Comparison of ENCODE assay signal across 23 cellular contexts in genomic region chr17:29510953-29511352, GRCh38. TPM values are rescaled to one million over a fixed set of nuclear protein-coding genes. Genes with fewer than 3 reads are reported as not detected.
DNase-seq lines count a peak whose midpoint lies in the region; ATAC-seq, FAIRE-seq and TF ChIP-seq lines count a peak whose summit lies in the region.
"Had no signal": no experiment of that assay in that cellular context is flagged by ENCODE, and none has a peak within 500 bp of the region (broad histone marks: within the 10 kb centered on the region; RNA-seq: fewer than 3 reads in every experiment).

No MANE protein-coding gene starts in this region.

- peak overlapping the region in 1 of 3 experiments; percentile 9 for H3K4me3 ChIP-seq in endothelial cell of umbilical vein (replicated peaks in 1 of 3; ENCODE audit: insufficient read depth in 1 of 3, low read depth in 1 of 3, low read length in 3 of 3)
- H3K4me3 ChIP-seq in heart right ventricle: no peak overlapping the region
- H3K4me3 ChIP-seq in gastroesophageal sphincter: no peak overlapping the region
- H3K4me3 ChIP-seq: BLaER1 treated with 17β-estradiol and CSF1 and Interleukin-3, amounts not matched to agents 10 nM and 100 nM had no signal

- no peak overlapping the region for H3K9ac ChIP-seq in endothelial cell of umbilical vein (replicated peaks; ENCODE audit: extremely low read depth, insufficient read depth, low read length)
- H3K9ac ChIP-seq: BLaER1 treated with 17β-estradiol and CSF1 and Interleukin-3, amounts not matched to agents 10 nM and 100 nM had no signal

- peak overlapping the region; percentile 48 for H3K4me2 ChIP-seq in endothelial cell of umbilical vein (ENCODE audit: insufficient read depth, low read length)
- H3K4me2 ChIP-seq: BLaER1 treated with 17β-estradiol and CSF1 and Interleukin-3, amounts not matched to agents 10 nM and 100 nM had no signal

- intact Hi-C loops in endothelial cell of umbilical vein (cut with micrococcal nuclease): no loop called here
- intact Hi-C loops in heart right ventricle (cut with DNase I): no loop called here

- H3K36me3 Mint-ChIP-seq in activated T-cell treated with anti-CD3 and anti-CD28 coated beads, Interleukin-2, amount 50 U/mL, for 24 hours (ENCODE audit: low read depth): peaks cover 68% of the 10 kb centered on the region
- H3K36me3 Mint-ChIP-seq in activated T-cell treated with anti-CD3 and anti-CD28 coated beads, Interleukin-2, amount 50 U/mL, for 72 hours (ENCODE audit: insufficient read depth in 2 of 2): peaks cover 0 to 11% of the 10 kb centered on the region in 2 donors
- peaks cover 21% of the 10 kb centered on the region for H3K36me3 Mint-ChIP-seq in progenitor cell of endocrine pancreas (ENCODE audit: insufficient read depth)

- POLR2A ChIA-PET in endothelial cell of umbilical vein (lab: Charles Lee): no interaction called here

- DNase-seq in activated T-cell treated with anti-CD3 and anti-CD28 coated beads, Interleukin-2, amount 50 U/mL, for 24 hours: no peak
- no peak for DNase-seq in activated T-cell treated with anti-CD3 and anti-CD28 coated beads, Interleukin-2, amount 50 U/mL, for 72 hours
- DNase-seq in RKO (ENCODE audit: low spot score) (peak; percentile 8), endothelial cell of umbilical vein (ENCODE audit: low read depth, low spot score) (peak; percentile 43), progenitor cell of endocrine pancreas (ENCODE audit: low spot score, unreplicated experiment) (no peak), C1 segment of cervical spinal cord (lab: John Stamatoyannopoulos, UW) (no peak), heart right ventricle (no peak)
- DNase-seq: ACHN; AML-193; BE2C; Caco-2; CD8-positive, alpha-beta T cell; DMS153; DND-41; GF-D8; H7; HCEC 1CT had no signal

- no peaks in the 10 kb centered on the region for H3K9me3 Mint-ChIP-seq in activated T-cell treated with anti-CD3 and anti-CD28 coated beads, Interleukin-2, amount 50 U/mL, for 24 hours
- no peaks in the 10 kb centered on the region for H3K9me3 Mint-ChIP-seq in activated T-cell treated with anti-CD3 and anti-CD28 coated beads, Interleukin-2, amount 50 U/mL, for 72 hours
- no peaks in the 10 kb centered on the region for H3K9me3 Mint-ChIP-seq in progenitor cell of endocrine pancreas (ENCODE audit: low read depth)
- H3K9me3 Mint-ChIP-seq: CD8-positive, alpha-beta T cell had no signal

- H3K9me3 ChIP-seq in endothelial cell of umbilical vein (replicated peaks; ENCODE audit: control insufficient read depth, insufficient read depth, low read length) (no peaks in the 10 kb centered on the region), heart right ventricle (no peaks in the 10 kb centered on the region), gastroesophageal sphincter (no peaks in the 10 kb centered on the region)
- H3K9me3 ChIP-seq: BE2C; BLaER1 treated with 17β-estradiol and CSF1 and Interleukin-3, amounts not matched to agents 10 nM and 100 nM; Caco-2 had no signal

- no peaks in the 10 kb centered on the region for H3K27me3 Mint-ChIP-seq in activated T-cell treated with anti-CD3 and anti-CD28 coated beads, Interleukin-2, amount 50 U/mL, for 24 hours
- H3K27me3 Mint-ChIP-seq in activated T-cell treated with anti-CD3 and anti-CD28 coated beads, Interleukin-2, amount 50 U/mL, for 72 hours (ENCODE audit: low read depth): no peaks in the 10 kb centered on the region
- no peaks in the 10 kb centered on the region for H3K27me3 Mint-ChIP-seq in progenitor cell of endocrine pancreas

- TF ChIP-seq POLR2A in endothelial cell of umbilical vein (IDR thresholded peaks at IDR 0.05; ENCODE audit: low read depth, low read length) (no peak), gastroesophageal sphincter (IDR thresholded peaks at IDR 0.05) (no peak)

- peak overlapping the region; percentile 22 for H3K27ac Mint-ChIP-seq in activated T-cell treated with anti-CD3 and anti-CD28 coated beads, Interleukin-2, amount 50 U/mL, for 24 hours
- no peak overlapping the region for H3K27ac Mint-ChIP-seq in activated T-cell treated with anti-CD3 and anti-CD28 coated beads, Interleukin-2, amount 50 U/mL, for 72 hours
- peak overlapping the region; percentile 74 for H3K27ac Mint-ChIP-seq in progenitor cell of endocrine pancreas
- H3K27ac Mint-ChIP-seq: CD8-positive, alpha-beta T cell had no signal

- WGBS in heart right ventricle, 2 donors: 98 to 99% methylated on average over 6 of the region's 6 CpGs
- WGBS in gastroesophageal sphincter (ENCODE audit: low coverage in 1 of 2), 2 donors: 91% methylated on average over 6 of the region's 6 CpGs

- no peaks in the 10 kb centered on the region for H3K4me1 Mint-ChIP-seq in activated T-cell treated with anti-CD3 and anti-CD28 coated beads, Interleukin-2, amount 50 U/mL, for 24 hours (ENCODE audit: low read depth)
- no peaks in the 10 kb centered on the region for H3K4me1 Mint-ChIP-seq in activated T-cell treated with anti-CD3 and anti-CD28 coated beads, Interleukin-2, amount 50 U/mL, for 72 hours (ENCODE audit: low read depth)
- H3K4me1 Mint-ChIP-seq in progenitor cell of endocrine pancreas (ENCODE audit: low read depth): no peaks in the 10 kb centered on the region

- no peak overlapping the region for H3K4me3 Mint-ChIP-seq in activated T-cell treated with anti-CD3 and anti-CD28 coated beads, Interleukin-2, amount 50 U/mL, for 24 hours
- no peak overlapping the region for H3K4me3 Mint-ChIP-seq in activated T-cell treated with anti-CD3 and anti-CD28 coated beads, Interleukin-2, amount 50 U/mL, for 72 hours
- no peak overlapping the region for H3K4me3 Mint-ChIP-seq in progenitor cell of endocrine pancreas (ENCODE audit: low read depth)
- H3K4me3 Mint-ChIP-seq: CD8-positive, alpha-beta T cell had no signal

- TF ChIP-seq EP300 in gastroesophageal sphincter (IDR thresholded peaks at IDR 0.05): no peak

- no peak for TF ChIP-seq CTCF in endothelial cell of umbilical vein (IDR thresholded peaks at IDR 0.05; ENCODE audit: extremely low read depth in 1 of 2, insufficient read depth in 1 of 2, low read depth in 1 of 2, low read length in 2 of 2)
- TF ChIP-seq CTCF in progenitor cell of endocrine pancreas (IDR thresholded peaks at IDR 0.05; ENCODE audit: unreplicated experiment): no peak
- TF ChIP-seq CTCF in heart right ventricle (IDR thresholded peaks at IDR 0.05): no peak
- TF ChIP-seq CTCF in gastroesophageal sphincter (IDR thresholded peaks at IDR 0.05): no peak

- H3K36me3 ChIP-seq in endothelial cell of umbilical vein (ENCODE audit: control insufficient read depth in 2 of 2, extremely low read depth in 1 of 2, insufficient read depth in 2 of 2, low read length in 2 of 2) (peaks cover 7 to 9% of the 10 kb centered on the region in 2 experiments), heart right ventricle (peaks cover 0 to 100% (median 35%) of the 10 kb centered on the region in 9 donors), gastroesophageal sphincter (peaks cover 0 to 95% of the 10 kb centered on the region in 2 donors)
- H3K36me3 ChIP-seq: BE2C had no signal

- H3K27ac ChIP-seq in endothelial cell of umbilical vein (ENCODE audit: insufficient read depth, low read depth, low read length): peak overlapping the region; percentile 56
- no peak overlapping the region for H3K27ac ChIP-seq in heart right ventricle
- H3K27ac ChIP-seq in gastroesophageal sphincter: no peak overlapping the region
- H3K27ac ChIP-seq: 22Rv1; BLaER1 treated with 17β-estradiol and CSF1 and Interleukin-3, amounts not matched to agents 10 nM and 100 nM had no signal

- CTCF ChIA-PET in endothelial cell of umbilical vein (lab: Charles Lee): interaction anchor here (1.3 kb wide), 1 partner anchor 26 kb away, joined by 3 read pairs; no protein-coding TSS in a partner anchor

- H3K27me3 ChIP-seq in endothelial cell of umbilical vein (ENCODE audit: control insufficient read depth in 2 of 2, insufficient read depth in 2 of 2, low read length in 2 of 2): no peaks in the 10 kb centered on the region
- H3K27me3 ChIP-seq in heart right ventricle: no peaks in the 10 kb centered on the region
- no peaks in the 10 kb centered on the region for H3K27me3 ChIP-seq in gastroesophageal sphincter
- H3K27me3 ChIP-seq: BE2C; BLaER1 treated with 17β-estradiol and CSF1 and Interleukin-3, amounts not matched to agents 10 nM and 100 nM had no signal

- peaks cover 9% of the 10 kb centered on the region for H3K4me1 ChIP-seq in endothelial cell of umbilical vein (ENCODE audit: control insufficient read depth, extremely low read depth, insufficient read depth, low read length)
- no peaks in the 10 kb centered on the region for H3K4me1 ChIP-seq in heart right ventricle
- no peaks in the 10 kb centered on the region for H3K4me1 ChIP-seq in gastroesophageal sphincter
- H3K4me1 ChIP-seq: BE2C, Caco-2 had no signal

- BruUV-seq in endothelial cell of umbilical vein (replicated peaks; lab: Mats Ljungman, UMichigan): no TSS peak

- no peak overlapping the region for H2AFZ ChIP-seq in endothelial cell of umbilical vein (ENCODE audit: low read depth, low read length)

- H4K20me1 ChIP-seq in endothelial cell of umbilical vein (replicated peaks; ENCODE audit: control insufficient read depth, extremely low read depth, insufficient read depth, low read length): no peaks in the 10 kb centered on the region

- FAIRE-seq in endothelial cell of umbilical vein (lab: Jason Lieb, UNC): no peak
- FAIRE-seq: GM12891, GM18507, H1 had no signal

- ATAC-seq in activated T-cell treated with anti-CD3 and anti-CD28 coated beads, Interleukin-2, amount 50 U/mL, for 72 hours (replicated peaks in 1 of 2): no peak
- ATAC-seq in heart right ventricle (no peak), gastroesophageal sphincter (no peak)
- ATAC-seq: CD8-positive, alpha-beta T cell had no signal

- no peaks in the 10 kb centered on the region for H3K79me2 ChIP-seq in endothelial cell of umbilical vein (ENCODE audit: control insufficient read depth, insufficient read depth, low read length)

- dilution Hi-C loops in endothelial cell of umbilical vein (cut with MboI; ENCODE audit: extremely low pct_ligation_motif_present, low sequenced_read_pairs): no loop called here

- H3K9me1 ChIP-seq in endothelial cell of umbilical vein (replicated peaks; ENCODE audit: control insufficient read depth, extremely low read depth, insufficient read depth, low read length): no peaks in the 10 kb centered on the region

RNA-seq across cellular contexts. Expression of gene ABHD15, which starts 55.9 kb away (rescaled TPM):
- 1 to 10 TPM; 7.4 to 7.7 TPM for total RNA-seq in activated T-cell treated with anti-CD3 and anti-CD28 coated beads, Interleukin-2, amount 50 U/mL, for 72 hours
- total RNA-seq in endothelial cell of umbilical vein (5.6 and 5.9 TPM in 2 replicates), progenitor cell of endocrine pancreas (5.3 and 5.4 TPM in 2 replicates), heart right ventricle (1 to 10 TPM; 4.4 to 9.0 (median 5.6) TPM), gastroesophageal sphincter (10 to 100 TPM in 3 of 4 donors, 1 to 10 TPM in 1; 5.4 to 12.6 (median 11.1) TPM)
- polyA plus RNA-seq in endothelial cell of umbilical vein (3.8 and 4.7 TPM in 2 replicates), heart right ventricle (1 to 10 TPM; 3.5 to 5.7 TPM)
- 3.7 and 4.2 TPM in 2 replicates for polyA plus RNA-seq in endothelial cell of umbilical vein (2011; cell fraction: cytosol; rRNA removed)
- 3.1 and 3.4 TPM in 2 replicates for polyA plus RNA-seq in endothelial cell of umbilical vein (2011; cell fraction: nucleus; rRNA removed)
- 6.1 TPM in 2 replicates for polyA plus RNA-seq in endothelial cell of umbilical vein (2012)
- polyA minus RNA-seq in endothelial cell of umbilical vein: 5.5 and 8.6 TPM in 2 replicates
- 7.7 TPM for polyA minus RNA-seq in endothelial cell of umbilical vein (2011; cell fraction: cytosol; rRNA and poly(A)+ RNA removed)
- polyA minus RNA-seq in endothelial cell of umbilical vein (2011; cell fraction: nucleus; rRNA and poly(A)+ RNA removed): 1.8 and 2.7 TPM in 2 replicates

RNA-seq across cellular contexts. Expression of gene TP53I13, which starts 57.5 kb away (rescaled TPM):
- 100 to 1,000 TPM in 1 of 2 donors, 10 to 100 TPM in 1; 77.4 to 103 TPM for total RNA-seq in activated T-cell treated with anti-CD3 and anti-CD28 coated beads, Interleukin-2, amount 50 U/mL, for 72 hours
- total RNA-seq in endothelial cell of umbilical vein: 33.8 and 41.1 TPM in 2 replicates
- polyA plus RNA-seq in endothelial cell of umbilical vein: 42.7 and 72.3 TPM in 2 replicates
- polyA plus RNA-seq in endothelial cell of umbilical vein (2011; cell fraction: cytosol; rRNA removed): 19.3 and 35.8 TPM in 2 replicates
- 93.1 and 99.6 TPM in 2 replicates for polyA plus RNA-seq in endothelial cell of umbilical vein (2011; cell fraction: nucleus; rRNA removed)
- 22.6 and 36.1 TPM in 2 replicates for polyA plus RNA-seq in endothelial cell of umbilical vein (2012)
- 12.9 and 23.4 TPM in 2 replicates for polyA minus RNA-seq in endothelial cell of umbilical vein
- 18.9 TPM for polyA minus RNA-seq in endothelial cell of umbilical vein (2011; cell fraction: cytosol; rRNA and poly(A)+ RNA removed)
- polyA minus RNA-seq in endothelial cell of umbilical vein (2011; cell fraction: nucleus; rRNA and poly(A)+ RNA removed): 7.2 and 21.1 TPM in 2 replicates
- total RNA-seq in progenitor cell of endocrine pancreas: 39.7 and 40.2 TPM in 2 replicates
- 10 to 100 TPM; 24.0 to 41.6 (median 30.2) TPM for total RNA-seq in heart right ventricle
- 100 to 1,000 TPM in 1 of 2 donors, 10 to 100 TPM in 1; 92.8 to 106 TPM for polyA plus RNA-seq in heart right ventricle
- total RNA-seq in gastroesophageal sphincter: 10 to 100 TPM; 41.5 to 57.3 (median 52.1) TPM

Comparison
In these comparisons a context has a peak if more than half of its experiments do, and no peak if none do; other contexts are left out.
1. DNase-seq: peak in RKO (single experiment) and endothelial cell of umbilical vein (single experiment); none in activated T-cell treated with anti-CD3 and anti-CD28 coated beads, Interleukin-2, amount 50 U/mL, for 24 hours (single experiment), activated T-cell treated with anti-CD3 and anti-CD28 coated beads, Interleukin-2, amount 50 U/mL, for 72 hours (0 of 2), progenitor cell of endocrine pancreas (single experiment), C1 segment of cervical spinal cord (0 of 14) and heart right ventricle (0 of 2).